In genomic region chr2:32948266-32948665, GRCh38 we compare ENCODE assay signal across 9 cellular contexts. TPM values are rescaled to one million over a fixed set of nuclear protein-coding genes. Genes with fewer than 3 reads are reported as not detected.
DNase-seq lines count a peak whose midpoint lies in the region; ATAC-seq and TF ChIP-seq lines count a peak whose summit lies in the region.
"Had no signal": no experiment of that assay in that cellular context is flagged by ENCODE, and none has a peak within 500 bp of the region (broad histone marks: within the 10 kb centered on the region; RNA-seq: fewer than 3 reads in every experiment).

No MANE protein-coding gene starts in this region.

- H3K36me3 Mint-ChIP-seq in progenitor cell of endocrine pancreas (ENCODE audit: insufficient read depth): peaks cover 6% of the 10 kb centered on the region

- H3K9ac ChIP-seq in DND-41 (ENCODE audit: low read depth, low read length) (no peak overlapping the region), fibroblast of lung (ENCODE audit: insufficient read depth, low read length) (no peak overlapping the region)

- H3K4me2 ChIP-seq in DND-41 (ENCODE audit: insufficient read depth, low read length) (peak overlapping the region; percentile 77; the same call in 1 of the 2 replicates), fibroblast of lung (ENCODE audit: extremely low read depth, insufficient read depth, low read length) (peak overlapping the region; percentile 70)

- H3K4me3 Mint-ChIP-seq in progenitor cell of endocrine pancreas (ENCODE audit: low read depth): peak overlapping the region; percentile 74

- H3K27me3 ChIP-seq in DND-41 (ENCODE audit: insufficient read depth, low read length, poor library complexity) (peaks cover 18% of the 10 kb centered on the region), RWPE2 (ENCODE audit: insufficient read depth, poor library complexity, severe bottlenecking) (no peaks in the 10 kb centered on the region), fibroblast of lung (ENCODE audit: control insufficient read depth, insufficient read depth, low read length) (no peaks in the 10 kb centered on the region)

- no peaks in the 10 kb centered on the region for H3K9me3 Mint-ChIP-seq in progenitor cell of endocrine pancreas (ENCODE audit: low read depth)

- no peak for DNase-seq in DND-41
- DNase-seq in RWPE2 (ENCODE audit: low spot score): no peak
- no peak for DNase-seq in fibroblast of lung (ENCODE audit: low read depth in 2 of 2)
- DNase-seq in progenitor cell of endocrine pancreas (ENCODE audit: low spot score, unreplicated experiment): no peak
- no peak for DNase-seq in foreskin melanocyte
- no peak for DNase-seq in iPS-NIHi7 (ENCODE audit: extremely low spot score)
- DNase-seq in NCI-H446 treated with DMSO at 0.1 percent for 48 hours (lab: John Stamatoyannopoulos, UW): no peak
- DNase-seq: activated CD8-positive, alpha-beta memory T cell treated with anti-CD3 and anti-CD28 coated beads, Interleukin-2, amount 50 U/mL, for 4 hours had no signal

- no peaks in the 10 kb centered on the region for H3K27me3 Mint-ChIP-seq in progenitor cell of endocrine pancreas

- H3K79me2 ChIP-seq in DND-41 (ENCODE audit: insufficient read depth, low read length) (no peaks in the 10 kb centered on the region), fibroblast of lung (ENCODE audit: control insufficient read depth, insufficient read depth, low read length) (no peaks in the 10 kb centered on the region)

- H4K20me1 ChIP-seq in DND-41 (ENCODE audit: insufficient read depth, low read length) (no peaks in the 10 kb centered on the region), fibroblast of lung (ENCODE audit: control insufficient read depth, extremely low read depth, insufficient read depth, low read length) (no peaks in the 10 kb centered on the region)

- H3K4me3 ChIP-seq in DND-41 (ENCODE audit: low read depth in 1 of 2, low read length in 2 of 2) (peak overlapping the region in 1 of 2 experiments; percentile 63; a peak in 3 of 4 replicates), RWPE2 (ENCODE audit: severe bottlenecking) (peak overlapping the region; percentile 82), fibroblast of lung (replicated peaks in 1 of 4; ENCODE audit: control extremely low read depth in 1 of 4, insufficient read depth in 1 of 4, low read depth in 3 of 4, low read length in 4 of 4) (peak overlapping the region in 2 of 4 experiments; percentile 70 to 76)

- H2AFZ ChIP-seq in DND-41 (ENCODE audit: low read depth, low read length) (0 out of 2 replicates have a peak overlapping the region, but pooled peaks have one; percentile 57), fibroblast of lung (ENCODE audit: low read length) (no peak overlapping the region)

- H3K27ac Mint-ChIP-seq in progenitor cell of endocrine pancreas: peak overlapping the region; percentile 94

- no peaks in the 10 kb centered on the region for H3K9me3 ChIP-seq in DND-41 (ENCODE audit: insufficient read depth, low read length, severe bottlenecking)
- H3K9me3 ChIP-seq in RWPE2 (ENCODE audit: severe bottlenecking): no peaks in the 10 kb centered on the region
- H3K9me3 ChIP-seq in fibroblast of lung (ENCODE audit: control insufficient read depth, insufficient read depth, low read depth, low read length): no peaks in the 10 kb centered on the region

- H3K36me3 ChIP-seq in DND-41 (ENCODE audit: insufficient read depth, low read length) (no peaks in the 10 kb centered on the region), RWPE2 (ENCODE audit: low read depth) (no peaks in the 10 kb centered on the region), fibroblast of lung (ENCODE audit: control insufficient read depth, insufficient read depth, low read length) (no peaks in the 10 kb centered on the region)

- H3K4me1 Mint-ChIP-seq in progenitor cell of endocrine pancreas (ENCODE audit: low read depth): peaks cover 8% of the 10 kb centered on the region

- H3K4me1 ChIP-seq in DND-41 (ENCODE audit: insufficient read depth, low read length) (peaks cover 10% of the 10 kb centered on the region; the same call in 1 of the 2 replicates), RWPE2 (ENCODE audit: insufficient read depth, poor library complexity, severe bottlenecking) (no peaks in the 10 kb centered on the region), fibroblast of lung (ENCODE audit: control insufficient read depth, extremely low read depth, insufficient read depth, low read length) (no peaks in the 10 kb centered on the region)

- ATAC-seq in DND-41 (ENCODE audit: insufficient read depth, low read depth) (no peak), RWPE2 (ENCODE audit: low read depth) (no peak), HG03108 (IDR thresholded peaks at IDR 0.05; ENCODE audit: unreplicated experiment) (no peak)

- H3K27ac ChIP-seq in DND-41 (ENCODE audit: low read length) (no peak overlapping the region), RWPE2 (ENCODE audit: poor library complexity, severe bottlenecking) (no peak overlapping the region), fibroblast of lung (ENCODE audit: insufficient read depth, low read length) (no peak overlapping the region)

- TF ChIP-seq CTCF in DND-41 (IDR thresholded peaks at IDR 0.05; ENCODE audit: borderline replicate concordance, extremely low read depth, low read length, poor library complexity, severe bottlenecking) (no peak), RWPE2 (IDR thresholded peaks at IDR 0.05; ENCODE audit: poor library complexity, severe bottlenecking) (no peak), fibroblast of lung (conservative IDR thresholded peaks at IDR 0.05 in 1 of 2, IDR thresholded peaks at IDR 0.05 in 1 of 2; ENCODE audit: low read depth in 1 of 2, low read length in 2 of 2) (no peak), progenitor cell of endocrine pancreas (IDR thresholded peaks at IDR 0.05; ENCODE audit: unreplicated experiment) (no peak)

RNA-seq across cellular contexts. Expression of gene LTBP1, which starts 1.5 kb away (rescaled TPM):
- total RNA-seq in fibroblast of lung (190 and 324 TPM in 2 replicates), progenitor cell of endocrine pancreas (59.7 and 63.0 TPM in 2 replicates)
- polyA plus RNA-seq in fibroblast of lung: 254 and 291 TPM in 2 replicates
- polyA plus RNA-seq in fibroblast of lung (2012): 188 and 194 TPM in 2 replicates
- polyA minus RNA-seq in fibroblast of lung (ENCODE audit: low replicate concordance): 195 and 235 TPM in 2 replicates
